In the genomic region with DNA sequence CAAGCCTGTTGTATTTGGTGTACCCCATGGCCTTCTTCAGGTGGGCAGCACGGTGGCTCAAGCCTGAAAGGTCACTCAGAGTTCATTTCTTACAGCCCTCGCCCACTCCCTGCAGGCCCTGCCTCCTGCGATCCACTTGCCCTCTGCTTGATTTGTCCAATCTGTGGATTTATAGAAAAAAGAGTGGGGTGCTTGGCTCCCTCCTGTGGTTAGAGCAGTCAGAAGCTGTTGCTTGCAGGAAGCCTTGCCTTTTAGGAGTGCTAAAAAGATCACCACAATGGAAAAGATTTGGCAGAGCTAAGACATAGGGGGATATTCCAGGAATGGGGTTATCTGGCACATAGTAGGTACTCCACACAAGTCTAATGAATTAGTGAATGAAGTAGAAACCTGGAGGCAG, we compare ENCODE assay signal across 15 cellular contexts.
A peak's percentile ranks its signal among the peaks of the same experiment; 100 is the strongest.
DNase-seq lines count a peak whose midpoint lies in the region; ATAC-seq, FAIRE-seq and TF ChIP-seq lines count a peak whose summit lies in the region.
"Had no signal": no experiment of that assay in that cellular context is flagged by ENCODE, and none has a peak within 500 bp of the region (broad histone marks: within the 10 kb centered on the region; RNA-seq: fewer than 3 reads in every experiment).

No MANE protein-coding gene starts in this region.

- WGBS in SK-N-SH (ENCODE audit: low lambda C conversion rate) = 45% methylated on average over 3 of the region's 3 CpGs
- WGBS in tibial nerve, 2 donors = 28 to 53% methylated on average over 3 of the region's 3 CpGs

- 0 out of 2 replicates have a peak, but pooled peaks cover 2% of the 10 kb centered on the region for H4K20me1 ChIP-seq in SK-N-SH (ENCODE audit: insufficient read depth)

- H3K4me3 Mint-ChIP-seq in stimulated activated effector memory CD8-positive, alpha-beta T cell treated with anti-CD3 and anti-CD28 coated beads, Interleukin-12 subunit alpha, Interleukin-12 subunit beta, amount 100 ng/mL, for 72 hours = no peak overlapping the region

- no peaks in the 10 kb centered on the region for H3K4me1 ChIP-seq in SK-N-SH (ENCODE audit: control insufficient read depth in 1 of 2, insufficient read depth in 2 of 2, low read depth in 1 of 2, low read length in 1 of 2)
- H3K4me1 ChIP-seq in tibial nerve = peaks cover 0 to 3% (median 0%) of the 10 kb centered on the region in 4 donors
- H3K4me1 ChIP-seq in HAP-1 = no peaks in the 10 kb centered on the region
- H3K4me1 ChIP-seq: vagina had no signal

- no peaks in the 10 kb centered on the region for H3K79me2 ChIP-seq in SK-N-SH (ENCODE audit: insufficient read depth)

- H3K27me3 ChIP-seq in SK-N-SH (ENCODE audit: insufficient read depth) (no peaks in the 10 kb centered on the region), bronchial epithelial cell (ENCODE audit: control insufficient read depth, insufficient read depth, low read length) (no peaks in the 10 kb centered on the region), tibial nerve (no peaks in the 10 kb centered on the region), HAP-1 (ENCODE audit: low read depth) (no peaks in the 10 kb centered on the region)
- H3K27me3 ChIP-seq: vagina had no signal

- no peak overlapping the region for H3K9ac ChIP-seq in SK-N-SH

- H3K27ac ChIP-seq in SK-N-SH (ENCODE audit: low read depth in 2 of 2, low read length in 1 of 2) = no peak overlapping the region
- H3K27ac ChIP-seq in tibial nerve = no peak overlapping the region
- H3K27ac ChIP-seq: vagina had no signal

- POLR2A ChIA-PET in SK-N-SH (lab: Yijun Ruan, JAX) = no interaction called here

- CTCF ChIA-PET in SK-N-SH (lab: Yijun Ruan, JAX) = interaction anchor here (1.1 to 6.0 kb wide), 3 partner anchors 12 to 682 kb away, joined by 3 to 76 read pairs (median 18); no protein-coding TSS in a partner anchor

- no peak for DNase-seq in SK-N-SH
- peak; percentile 5 for DNase-seq in bronchial epithelial cell (ENCODE audit: low read depth)
- DNase-seq in kidney tubule cell (ENCODE audit: low spot score) = peak; percentile 50
- DNase-seq in tibial nerve (ENCODE audit: low spot score in 2 of 2) = no peak
- DNase-seq in stimulated activated effector memory CD8-positive, alpha-beta T cell treated with anti-CD3 and anti-CD28 coated beads, Interleukin-12 subunit alpha, Interleukin-12 subunit beta, amount 100 ng/mL, for 72 hours (ENCODE audit: low spot score in 2 of 2) = no peak
- DNase-seq in NCI-H146 treated with DMSO at 0.1 percent for 48 hours (lab: John Stamatoyannopoulos, UW; ENCODE audit: unreplicated experiment) = no peak
- no peak for DNase-seq in HAP-1 (ENCODE audit: low spot score in 2 of 2)
- DNase-seq: activated CD8-positive, alpha-beta memory T cell treated with anti-CD3 and anti-CD28 coated beads, Interleukin-2, amount 50 U/mL, for 48 hours; dermis blood vessel endothelial cell; DND-41; foreskin melanocyte; NCI-H524 treated with DMSO at 0.1 percent for 48 hours had no signal

- no peak overlapping the region for H2AFZ ChIP-seq in SK-N-SH (ENCODE audit: low read depth)

- H3K9me2 ChIP-seq in SK-N-SH = no peaks in the 10 kb centered on the region

- no peak overlapping the region for H3K27ac Mint-ChIP-seq in stimulated activated effector memory CD8-positive, alpha-beta T cell treated with anti-CD3 and anti-CD28 coated beads, Interleukin-12 subunit alpha, Interleukin-12 subunit beta, amount 100 ng/mL, for 72 hours

- in situ Hi-C loops in HAP-1 (cut with MboI; ENCODE audit: low sequenced_read_pairs) = loop anchor here (5.0 kb wide), 1 partner anchor 97 kb away; no protein-coding TSS in a partner anchor

- H3K4me3 ChIP-seq in SK-N-SH (ENCODE audit: low read depth in 2 of 2, low read length in 1 of 2) = no peak overlapping the region
- no peak overlapping the region for H3K4me3 ChIP-seq in bronchial epithelial cell (ENCODE audit: low read depth, low read length)
- H3K4me3 ChIP-seq in tibial nerve = no peak overlapping the region
- no peak overlapping the region for H3K4me3 ChIP-seq in HAP-1
- H3K4me3 ChIP-seq: GM12878, vagina had no signal

- no peaks in the 10 kb centered on the region for H3F3A ChIP-seq in SK-N-SH (replicated peaks; ENCODE audit: insufficient read depth)

- H3K36me3 Mint-ChIP-seq in stimulated activated effector memory CD8-positive, alpha-beta T cell treated with anti-CD3 and anti-CD28 coated beads, Interleukin-12 subunit alpha, Interleukin-12 subunit beta, amount 100 ng/mL, for 72 hours = no peaks in the 10 kb centered on the region

- no peak for TF ChIP-seq POLR2A in tibial nerve (IDR thresholded peaks at IDR 0.05)

- H3K36me3 ChIP-seq in SK-N-SH (replicated peaks in 1 of 2; ENCODE audit: control insufficient read depth in 1 of 2, insufficient read depth in 2 of 2, low read length in 1 of 2) (no peaks in the 10 kb centered on the region), bronchial epithelial cell (ENCODE audit: control insufficient read depth, insufficient read depth, low read length) (no peaks in the 10 kb centered on the region), tibial nerve (no peaks in the 10 kb centered on the region), HAP-1 (replicated peaks) (no peaks in the 10 kb centered on the region)
- H3K36me3 ChIP-seq: vagina had no signal

- H3K9me3 ChIP-seq in SK-N-SH = no peaks in the 10 kb centered on the region
- H3K9me3 ChIP-seq in tibial nerve = no peaks in the 10 kb centered on the region
- no peaks in the 10 kb centered on the region for H3K9me3 ChIP-seq in HAP-1
- H3K9me3 ChIP-seq: vagina had no signal

- TF ChIP-seq EP300 in SK-N-SH (IDR thresholded peaks at IDR 0.05; ENCODE audit: borderline replicate concordance in 1 of 2, low read depth in 1 of 2, low read length in 1 of 2) (no peak), tibial nerve (IDR thresholded peaks at IDR 0.05) (no peak)

- no peak for FAIRE-seq in bronchial epithelial cell (lab: Jason Lieb, UNC)
- FAIRE-seq: GM12878 had no signal

- no peak overlapping the region for H3K4me2 ChIP-seq in SK-N-SH

- no peaks in the 10 kb centered on the region for H3K4me1 Mint-ChIP-seq in stimulated activated effector memory CD8-positive, alpha-beta T cell treated with anti-CD3 and anti-CD28 coated beads, Interleukin-12 subunit alpha, Interleukin-12 subunit beta, amount 100 ng/mL, for 72 hours

- ATAC-seq in SK-N-SH treated with all-trans-retinoic acid at 6 μM for 48 hours = no peak
- no peak for ATAC-seq in stimulated activated effector memory CD8-positive, alpha-beta T cell treated with anti-CD3 and anti-CD28 coated beads, Interleukin-12 subunit alpha, Interleukin-12 subunit beta, amount 100 ng/mL, for 72 hours
- ATAC-seq: GM12878 had no signal

- H3K9me3 Mint-ChIP-seq in stimulated activated effector memory CD8-positive, alpha-beta T cell treated with anti-CD3 and anti-CD28 coated beads, Interleukin-12 subunit alpha, Interleukin-12 subunit beta, amount 100 ng/mL, for 72 hours = no peaks in the 10 kb centered on the region

- TF ChIP-seq CTCF in SK-N-SH (IDR thresholded peaks at IDR 0.05) (peak; percentile 47), bronchial epithelial cell (IDR thresholded peaks at IDR 0.05; ENCODE audit: insufficient read depth, low read length, severe bottlenecking) (no peak), tibial nerve (IDR thresholded peaks at IDR 0.05) (peak; percentile 9 to 27 (median 14))

- peak; percentile 12; the same call in 1 of the 2 replicates for TF ChIP-seq RAD21 in SK-N-SH (IDR thresholded peaks at IDR 0.05; ENCODE audit: low read length)

TF ChIP-seq in SK-N-SH, 30 proteins besides CTCF, POLR2A, EP300 and RAD21:
- TF ChIP-seq RCOR1 (IDR thresholded peaks at IDR 0.05; ENCODE audit: low read length) (no peak), POLR2AphosphoS5 (IDR thresholded peaks at IDR 0.05; ENCODE audit: low read depth, low read length) (no peak), MEF2A (IDR thresholded peaks at IDR 0.05; ENCODE audit: borderline replicate concordance, low read depth) (no peak)

TF ChIP-seq in SK-N-SH treated with all-trans-retinoic acid at 6 μM for 48 hours, 23 proteins besides CTCF, POLR2A, EP300 and RAD21:
- TF ChIP-seq TOX (CRISPR knock-in tag; IDR thresholded peaks at IDR 0.05; ENCODE audit: borderline replicate concordance) (no peak), PPARA (CRISPR knock-in tag; IDR thresholded peaks at IDR 0.05; ENCODE audit: borderline replicate concordance) (no peak), GLIS3 (CRISPR knock-in tag; IDR thresholded peaks at IDR 0.05) (no peak), ZNF70 (CRISPR knock-in tag; IDR thresholded peaks at IDR 0.05) (no peak)
- TF ChIP-seq, protein P1, sequence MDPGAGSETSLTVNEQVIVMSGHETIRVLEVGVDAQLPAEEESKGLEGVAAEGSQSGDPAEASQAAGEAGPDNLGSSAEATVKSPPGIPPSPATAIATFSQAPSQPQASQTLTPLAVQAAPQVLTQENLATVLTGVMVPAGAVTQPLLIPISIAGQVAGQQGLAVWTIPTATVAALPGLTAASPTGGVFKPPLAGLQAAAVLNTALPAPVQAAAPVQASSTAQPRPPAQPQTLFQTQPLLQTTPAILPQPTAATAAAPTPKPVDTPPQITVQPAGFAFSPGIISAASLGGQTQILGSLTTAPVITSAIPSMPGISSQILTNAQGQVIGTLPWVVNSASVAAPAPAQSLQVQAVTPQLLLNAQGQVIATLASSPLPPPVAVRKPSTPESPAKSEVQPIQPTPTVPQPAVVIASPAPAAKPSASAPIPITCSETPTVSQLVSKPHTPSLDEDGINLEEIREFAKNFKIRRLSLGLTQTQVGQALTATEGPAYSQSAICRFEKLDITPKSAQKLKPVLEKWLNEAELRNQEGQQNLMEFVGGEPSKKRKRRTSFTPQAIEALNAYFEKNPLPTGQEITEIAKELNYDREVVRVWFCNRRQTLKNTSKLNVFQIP (CRISPR knock-in tag; IDR thresholded peaks at IDR 0.05; ENCODE audit: borderline replicate concordance, low read depth) = no peak

Comparison
In these comparisons a context has a peak if more than half of its experiments do, and no peak if none do; other contexts are left out.
1. DNase-seq: peak in bronchial epithelial cell (single experiment) and kidney tubule cell (single experiment); none in SK-N-SH (single experiment), tibial nerve (0 of 2), stimulated activated effector memory CD8-positive, alpha-beta T cell treated with anti-CD3 and anti-CD28 coated beads, Interleukin-12 subunit alpha, Interleukin-12 subunit beta, amount 100 ng/mL, for 72 hours (0 of 2), NCI-H146 treated with DMSO at 0.1 percent for 48 hours (single experiment) and HAP-1 (0 of 2).